7 cellular contexts compared by ENCODE assay signal in the genomic region with DNA sequence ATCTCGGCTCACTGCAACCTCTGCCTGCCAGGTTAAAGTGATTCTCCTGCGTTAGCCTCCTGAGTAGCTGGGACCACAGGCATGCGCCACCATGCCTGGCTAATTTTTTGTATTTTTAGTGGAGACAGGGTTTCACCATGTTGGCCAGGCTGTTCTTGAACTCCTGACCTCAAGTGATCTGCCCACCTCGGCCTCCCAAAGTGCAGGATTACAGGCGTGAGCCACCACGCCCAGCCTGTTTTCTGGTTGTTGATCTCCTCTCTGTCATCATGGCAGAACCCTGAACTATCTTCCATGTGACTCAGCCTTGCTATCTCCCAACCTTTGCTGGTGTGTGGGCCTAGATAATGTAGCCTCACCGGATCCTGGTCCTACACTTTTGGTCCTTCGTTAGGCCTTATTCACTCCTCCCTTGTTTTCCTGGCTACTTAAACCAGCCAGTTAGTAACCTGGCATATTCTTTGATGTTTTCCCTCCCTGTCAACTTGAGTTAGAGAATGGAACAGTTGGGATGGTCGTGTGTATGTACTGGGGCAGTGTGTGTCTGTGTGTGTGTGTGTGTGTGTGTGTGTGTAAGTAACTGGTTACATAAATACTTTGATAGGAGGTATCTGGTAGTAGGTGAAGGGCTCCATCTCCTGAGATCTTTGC. TPM values are rescaled to one million over a fixed set of nuclear protein-coding genes. Genes with fewer than 3 reads are reported as not detected.
"Had no signal": no experiment of that assay in that cellular context is flagged by ENCODE, and none has a peak within 500 bp of the region (broad histone marks: within the 10 kb centered on the region; RNA-seq: fewer than 3 reads in every experiment).

No MANE protein-coding gene starts in this region.

RNA-seq across cellular contexts. Expression of a gene that starts 22.8 kb away (rescaled TPM):
- total RNA-seq: LHCN-M2, MCF 10A, NCI-H460, PC-9, RPMI7951, SJCRH30, SK-MEL-5 had no signal
